19 cellular contexts compared by ENCODE assay signal in genomic region chr17:29357232-29357631, GRCh38. TPM values are rescaled to one million over a fixed set of nuclear protein-coding genes. Genes with fewer than 3 reads are reported as not detected.
DNase-seq lines count a peak whose midpoint lies in the region; ATAC-seq, FAIRE-seq and TF ChIP-seq lines count a peak whose summit lies in the region.
"Had no signal": no experiment of that assay in that cellular context is flagged by ENCODE, and none has a peak within 500 bp of the region (broad histone marks: within the 10 kb centered on the region; RNA-seq: fewer than 3 reads in every experiment).

No MANE protein-coding gene starts in this region.

- no peaks in the 10 kb centered on the region for H4K20me1 ChIP-seq in GM12878 (ENCODE audit: control insufficient read depth, insufficient read depth)

- H3K27ac ChIP-seq in ACC112 (ENCODE audit: low read depth, low read length) (peak overlapping the region; percentile 62; the same call in 1 of the 2 replicates), GM12878 (ENCODE audit: control insufficient read depth, insufficient read depth) (no peak overlapping the region), right cardiac atrium (ENCODE audit: low read length) (no peak overlapping the region)
- H3K27ac ChIP-seq: C4-2B had no signal

- H3K4me1 ChIP-seq in ACC112 (ENCODE audit: control insufficient read depth, insufficient read depth, low read length, unreplicated experiment): peaks cover 12% of the 10 kb centered on the region
- peaks cover 7% of the 10 kb centered on the region; the same call in 1 of the 2 replicates for H3K4me1 ChIP-seq in GM12878 (ENCODE audit: control insufficient read depth, insufficient read depth, low read length)
- no peaks in the 10 kb centered on the region for H3K4me1 ChIP-seq in right cardiac atrium (ENCODE audit: control insufficient read depth, insufficient read depth, low read length)

- WGBS in GM12878 (ENCODE audit: insufficient coverage, insufficient replicate concordance, low lambda C conversion rate, missing lambda C conversion rate): 100% methylated on average over 2 of the region's 2 CpGs
- WGBS in right cardiac atrium: 50% methylated on average over 2 of the region's 2 CpGs

- CTCF ChIA-PET in GM12878 (lab: Yijun Ruan, JAX): interaction anchor here (0.9 to 5.7 kb wide), 4 partner anchors 13 to 208 kb away, joined by 3 to 33 read pairs (median 4); no protein-coding TSS in a partner anchor

- TF ChIP-seq POLR2A in GM12878 (IDR thresholded peaks at IDR 0.05; ENCODE audit: low read depth, low read length) (no peak), erythroblast (IDR thresholded peaks at IDR 0.05; ENCODE audit: low read length) (no peak)

- no peaks in the 10 kb centered on the region for H3K9me3 ChIP-seq in GM12878 (replicated peaks; ENCODE audit: control insufficient read depth, insufficient read depth, low read length)
- H3K9me3 ChIP-seq in right cardiac atrium (ENCODE audit: control insufficient read depth, low read length): no peaks in the 10 kb centered on the region

- H3K79me2 ChIP-seq in ACC112 (ENCODE audit: control insufficient read depth, insufficient read depth, low read length, unreplicated experiment) (no peaks in the 10 kb centered on the region), GM12878 (ENCODE audit: control insufficient read depth, insufficient read depth, low read length) (no peaks in the 10 kb centered on the region)

- H3K4me2 ChIP-seq in GM12878 (ENCODE audit: control insufficient read depth, insufficient read depth): no peak overlapping the region

- RAD21 ChIA-PET in GM12878 (lab: Charles Lee; ENCODE audit: unreplicated experiment): no interaction called here

- no peak for ATAC-seq in GM12878
- ATAC-seq in right cardiac atrium: peak; percentile 37 to 47
- ATAC-seq in GM19023 (IDR thresholded peaks at IDR 0.05; ENCODE audit: unreplicated experiment): no peak
- ATAC-seq: SK-N-SH treated with all-trans-retinoic acid at 6 μM for 48 hours had no signal

- in situ Hi-C loops in GM12878 (cut with MboI): no loop called here

- POLR2A ChIA-PET in GM12878 (lab: Charles Lee): no interaction called here

- peak; percentile 65 for FAIRE-seq in HTR-8/SVneo (lab: Jason Lieb, UNC)
- no peak for FAIRE-seq in GM12878 (lab: Jason Lieb, UNC)
- FAIRE-seq: GM19239 had no signal

- no peak for TF ChIP-seq CTCF in GM12878 (IDR thresholded peaks at IDR 0.05 in 2 of 3, conservative IDR thresholded peaks at IDR 0.05 in 1 of 3; ENCODE audit: control insufficient read depth in 2 of 3, extremely low read depth in 1 of 3, insufficient read depth in 1 of 3, low read depth in 3 of 3, low read length in 3 of 3)

- no TSS peak for BruUV-seq in GM12878 (replicated peaks; lab: Mats Ljungman, UMichigan)

- no peak overlapping the region for H3K9ac ChIP-seq in GM12878 (ENCODE audit: control insufficient read depth, insufficient read depth, low read length)

- intact Hi-C loops in GM12878 (cut with micrococcal nuclease; ENCODE audit: unreplicated experiment) (no loop called here), right cardiac atrium (cut with DNase I) (no loop called here)

- H2AFZ ChIP-seq in ACC112 (ENCODE audit: low read length, unreplicated experiment) (no peak overlapping the region), GM12878 (ENCODE audit: control insufficient read depth, low read depth, low read length) (peak overlapping the region; percentile 7; the same call in 1 of the 2 replicates)

- no peaks in the 10 kb centered on the region for H3K27me3 ChIP-seq in ACC112 (ENCODE audit: insufficient read depth, low read length)
- H3K27me3 ChIP-seq in GM12878 (replicated peaks in 1 of 2; ENCODE audit: control insufficient read depth in 2 of 2, insufficient read depth in 2 of 2, low read length in 1 of 2): no peaks in the 10 kb centered on the region
- H3K27me3 ChIP-seq in right cardiac atrium (ENCODE audit: control insufficient read depth, insufficient read depth): no peaks in the 10 kb centered on the region

- H3K36me3 ChIP-seq in ACC112 (ENCODE audit: insufficient read depth, low read length) (no peaks in the 10 kb centered on the region), GM12878 (ENCODE audit: control insufficient read depth in 2 of 2, insufficient read depth in 2 of 2, low read length in 1 of 2) (no peaks in the 10 kb centered on the region)

- TF ChIP-seq RAD21 in GM12878 (IDR thresholded peaks at IDR 0.05; ENCODE audit: insufficient read depth, low read depth, low read length): no peak

- H3K4me3 ChIP-seq in ACC112 (ENCODE audit: low read depth, low read length) (no peak overlapping the region), GM12878 (no peak overlapping the region), right cardiac atrium (ENCODE audit: low read length) (no peak overlapping the region)

- DNase-seq in HTR-8/SVneo (ENCODE audit: insufficient read length, low spot score) (no peak), GM12878 (ENCODE audit: low read depth, low spot score) (no peak), right cardiac atrium (no peak), erythroblast (lab: John Stamatoyannopoulos, UW) (no peak)
- no peak for DNase-seq in stimulated activated CD4-positive, alpha-beta T cell treated with anti-CD3 and anti-CD28 coated beads, Interleukin-1b, Interleukin-23, amount 100 ng/mL, for 48 hours
- DNase-seq: Calu3; CD8-positive, alpha-beta memory T cell; DMS153; GDM1; NCI-H1694 treated with DMSO at 0.1 percent for 48 hours; NCI-H2081 treated with DMSO at 0.1 percent for 48 hours; NCI-H446 treated with DMSO at 0.1 percent for 48 hours; NCI-H526 treated with DMSO at 0.1 percent for 48 hours; SHP77 treated with DMSO at 0.1 percent for 48 hours had no signal

- SMC1A ChIA-PET in GM12878 (lab: Charles Lee; ENCODE audit: uncharacterized antibody, unreplicated experiment): interaction anchor here (1.0 to 1.8 kb wide), 3 partner anchors 12 to 207 kb away, joined by 3 to 5 read pairs (median 4); no protein-coding TSS in a partner anchor

- TF ChIP-seq EP300 in GM12878 (IDR thresholded peaks at IDR 0.05; ENCODE audit: borderline replicate concordance in 1 of 2, control insufficient read depth in 1 of 2, low read depth in 2 of 2, low read length in 2 of 2): no peak

TF ChIP-seq in GM12878, 131 proteins besides CTCF, POLR2A, EP300 and RAD21 (continues in another document):
- TF ChIP-seq SMC3 (IDR thresholded peaks at IDR 0.05; ENCODE audit: borderline replicate concordance, low read length) (no peak), IRF3 (IDR thresholded peaks at IDR 0.05) (no peak), EZH2 (IDR thresholded peaks at IDR 0.05; ENCODE audit: borderline replicate concordance, control insufficient read depth, low read depth, low read length) (no peak), ATF2 (IDR thresholded peaks at IDR 0.05; ENCODE audit: low read length) (no peak), FOXK2 (IDR thresholded peaks at IDR 0.05) (no peak), ETV6 (conservative IDR thresholded peaks at IDR 0.05 in 1 of 2, IDR thresholded peaks at IDR 0.05 in 1 of 2; ENCODE audit: borderline replicate concordance in 1 of 2, low read depth in 1 of 2) (no peak), CREB1 (IDR thresholded peaks at IDR 0.05; ENCODE audit: low read depth) (no peak), PAX5 (IDR thresholded peaks at IDR 0.05; ENCODE audit: borderline replicate concordance, low read depth, low read length) (no peak), USF2 (IDR thresholded peaks at IDR 0.05; ENCODE audit: borderline replicate concordance, low read depth, low read length) (no peak)

RNA-seq across cellular contexts. Expression of gene TAOK1, which starts 32.9 kb away (rescaled TPM):
- 94.8 and 101 TPM in 2 replicates for total RNA-seq in GM12878 (2013; cell fraction: nucleolus; rRNA removed)
- total RNA-seq in GM12878 (2014; rRNA removed) (16.2 and 17.8 TPM in 2 replicates), GM12878 (2014; rRNA removed; fragmentation: Illumina TruSeq; extraction: Trizol) (18.1 and 19.3 TPM in 2 replicates), GM12878 (2021) (26.3 and 27.1 TPM in 2 replicates), right cardiac atrium (10 to 100 TPM; 46.7 to 72.2 (median 51.1) TPM)
- polyA plus RNA-seq in GM12878 (2011; ENCODE audit: low read depth): 3.9 TPM
- polyA plus RNA-seq in GM12878 (2011; rRNA removed) (18.6 and 27.6 TPM in 2 replicates), GM12878 (2014; fragmentation: Illumina TruSeq; extraction: Trizol) (15.1 and 18.1 TPM in 2 replicates), GM12878 (2014; fragmentation: Nextera tagmentation; extraction: Ambion mirVana) (1 to 10 TPM; 2.4 to 3.4 TPM), GM12878 (2014; rRNA removed) (7.7 and 8.5 TPM in 2 replicates), GM12878 (2016; fragmentation: Nextera tagmentation; extraction: Ambion mirVana) (1 to 10 TPM; 2.0 to 2.7 TPM), right cardiac atrium (9.8 TPM)
- 5.2 and 7.0 TPM in 2 replicates for polyA plus RNA-seq in GM12878 (2011; cell fraction: cytosol; rRNA removed)
- polyA plus RNA-seq in GM12878 (2011; cell fraction: nucleus; rRNA removed): 25.2 and 26.3 TPM in 2 replicates
- 5.1 and 8.4 TPM in 2 replicates for polyA plus RNA-seq in GM12878 (2012)
- polyA minus RNA-seq in GM12878 (2011; rRNA and poly(A)+ RNA removed): 26.9 and 44.5 TPM in 2 replicates
- polyA minus RNA-seq in GM12878 (2011; cell fraction: cytosol; rRNA and poly(A)+ RNA removed): 15.1 and 18.0 TPM in 2 replicates
- polyA minus RNA-seq in GM12878 (2011; cell fraction: nucleus; rRNA and poly(A)+ RNA removed): 21.4 and 24.8 TPM in 2 replicates

Comparison
In these comparisons a context has a peak if more than half of its experiments do, and no peak if none do; other contexts are left out.
1. ATAC-seq: peak in right cardiac atrium (2 of 2); none in GM12878 (single experiment) and GM19023 (single experiment).